In genomic region chr13:110575322-110576069, GRCh38 we compare ENCODE assay signal across 8 cellular contexts. TPM values are rescaled to one million over a fixed set of nuclear protein-coding genes. Genes with fewer than 3 reads are reported as not detected.
DNase-seq lines count a peak whose midpoint lies in the region; ATAC-seq and TF ChIP-seq lines count a peak whose summit lies in the region.

No MANE protein-coding gene starts in this region.

- peaks cover 12% of the 10 kb centered on the region for H3K4me1 Mint-ChIP-seq in activated CD4-positive, alpha-beta T cell treated with anti-CD3 and anti-CD28 coated beads for 36 hours
- H3K4me1 Mint-ChIP-seq in HFFc6 (ENCODE audit: low read depth) (peaks cover 10% of the 10 kb centered on the region), neural progenitor cell (peaks cover 20% of the 10 kb centered on the region)

- H3F3A ChIP-seq in MM.1S (ENCODE audit: insufficient read depth, low read length) (no peaks in the 10 kb centered on the region; the same call in 1 of the 2 replicates), neural progenitor cell (ENCODE audit: low read depth) (no peaks in the 10 kb centered on the region)

- intact Hi-C loops in activated CD4-positive, alpha-beta T cell treated with anti-CD3 and anti-CD28 coated beads for 36 hours (cut with DNase I, micrococcal nuclease): loop anchor here in 1 of 2 experiments (2.0 kb wide), 1 partner anchor 119 kb away; no protein-coding TSS in a partner anchor
- intact Hi-C loops in adrenal gland (cut with DNase I): loop anchor here in 1 of 2 donors (10.0 kb wide), 1 partner anchor 111 kb away; no protein-coding TSS in a partner anchor

- peaks cover 38% of the 10 kb centered on the region for H3K27me3 Mint-ChIP-seq in activated CD4-positive, alpha-beta T cell treated with anti-CD3 and anti-CD28 coated beads for 36 hours
- H3K27me3 Mint-ChIP-seq in HFFc6 (ENCODE audit: insufficient read depth) (peaks cover 38% of the 10 kb centered on the region), neural progenitor cell (ENCODE audit: insufficient read depth, low read depth) (peaks cover 11% of the 10 kb centered on the region)

- CTCF ChIA-PET in activated CD4-positive, alpha-beta T cell treated with anti-CD3 and anti-CD28 coated beads for 36 hours (lab: Charles Lee): interaction anchor here (0.7 kb wide), 2 partner anchors 75 to 1445 kb away, joined by 3 to 4 read pairs; no protein-coding TSS in a partner anchor

- H2AFZ ChIP-seq in MM.1S (ENCODE audit: low read length) (peak overlapping the region; percentile 1), neural progenitor cell (replicated peaks) (no peak overlapping the region)

- H3K36me3 ChIP-seq in MM.1S (replicated peaks; ENCODE audit: insufficient read depth, low read length): no peaks in the 10 kb centered on the region
- H3K36me3 ChIP-seq in adrenal gland (replicated peaks in 1 of 2): no peaks in the 10 kb centered on the region
- no peaks in the 10 kb centered on the region for H3K36me3 ChIP-seq in neural progenitor cell

- no peaks in the 10 kb centered on the region for H3K4me1 ChIP-seq in MM.1S (ENCODE audit: low read length)
- peaks cover 0 to 10% of the 10 kb centered on the region in 2 donors for H3K4me1 ChIP-seq in adrenal gland (replicated peaks in 1 of 2)
- H3K4me1 ChIP-seq in neural progenitor cell: peaks cover 9% of the 10 kb centered on the region

- TF ChIP-seq CTCF in HFFc6 (IDR thresholded peaks at IDR 0.05): no peak
- no peak for TF ChIP-seq CTCF in MM.1S (IDR thresholded peaks at IDR 0.05; ENCODE audit: low read length)
- TF ChIP-seq CTCF in adrenal gland (IDR thresholded peaks at IDR 0.05): no peak
- TF ChIP-seq CTCF in neural progenitor cell (IDR thresholded peaks at IDR 0.05): no peak

- H3K79me2 ChIP-seq in MM.1S (ENCODE audit: low read length) (no peaks in the 10 kb centered on the region), neural progenitor cell (ENCODE audit: low read depth) (no peaks in the 10 kb centered on the region)

- H4K20me1 ChIP-seq in MM.1S (ENCODE audit: insufficient read depth, low read length) (no peaks in the 10 kb centered on the region), neural progenitor cell (ENCODE audit: low read depth) (no peaks in the 10 kb centered on the region)

- POLR2A ChIA-PET in activated CD4-positive, alpha-beta T cell treated with anti-CD3 and anti-CD28 coated beads for 36 hours (lab: Charles Lee): no interaction called here

- no peaks in the 10 kb centered on the region for H3K36me3 Mint-ChIP-seq in activated CD4-positive, alpha-beta T cell treated with anti-CD3 and anti-CD28 coated beads for 36 hours (ENCODE audit: low read depth)
- H3K36me3 Mint-ChIP-seq in HFFc6 (ENCODE audit: low read depth) (no peaks in the 10 kb centered on the region), neural progenitor cell (no peaks in the 10 kb centered on the region)

- ATAC-seq in activated CD4-positive, alpha-beta T cell treated with anti-CD3 and anti-CD28 coated beads for 36 hours: peak; percentile 75

- H3K27me3 ChIP-seq in MM.1S (replicated peaks; ENCODE audit: insufficient read depth, low read length) (no peaks in the 10 kb centered on the region), adrenal gland (no peaks in the 10 kb centered on the region), neural progenitor cell (no peaks in the 10 kb centered on the region)

- H3K9me3 Mint-ChIP-seq in activated CD4-positive, alpha-beta T cell treated with anti-CD3 and anti-CD28 coated beads for 36 hours (ENCODE audit: low read depth): no peaks in the 10 kb centered on the region
- H3K9me3 Mint-ChIP-seq in HFFc6 (no peaks in the 10 kb centered on the region), neural progenitor cell (no peaks in the 10 kb centered on the region)

- no peaks in the 10 kb centered on the region for H3K9me2 ChIP-seq in MM.1S (replicated peaks; ENCODE audit: insufficient read depth, low read length)

- H3K4me2 ChIP-seq in MM.1S (ENCODE audit: low read depth, low read length) (peak overlapping the region; percentile 11; the same call in 1 of the 2 replicates), neural progenitor cell (no peak overlapping the region)

- no peak overlapping the region for H3K27ac Mint-ChIP-seq in activated CD4-positive, alpha-beta T cell treated with anti-CD3 and anti-CD28 coated beads for 36 hours
- H3K27ac Mint-ChIP-seq in HFFc6 (no peak overlapping the region), neural progenitor cell (peak overlapping the region; percentile 89)

- peak; percentile 44 for DNase-seq in activated CD4-positive, alpha-beta T cell treated with anti-CD3 and anti-CD28 coated beads for 36 hours
- DNase-seq in activated CD4-positive, alpha-beta T cell treated with anti-CD3 and anti-CD28 coated beads, Interleukin-2, amount 50 U/mL, for 4 hours: no peak
- DNase-seq in HFFc6: peak; percentile 0
- no peak for DNase-seq in MM.1S
- peak; percentile 69 to 91 (median 82) for DNase-seq in adrenal gland
- DNase-seq in neural progenitor cell (ENCODE audit: low spot score): peak; percentile 18
- DNase-seq in epidermal melanocyte (ENCODE audit: insufficient read length, low spot score): no peak
- no peak for DNase-seq in H4 (ENCODE audit: low spot score)

- 28 to 36% (median 31%) methylated on average over 13 to 15 of the region's 15 CpGs for WGBS in adrenal gland, 4 donors

- H3K4me3 Mint-ChIP-seq in activated CD4-positive, alpha-beta T cell treated with anti-CD3 and anti-CD28 coated beads for 36 hours: no peak overlapping the region
- H3K4me3 Mint-ChIP-seq in HFFc6 (no peak overlapping the region), neural progenitor cell (peak overlapping the region; percentile 33)

- TF ChIP-seq POLR2A in adrenal gland (IDR thresholded peaks at IDR 0.05): no peak

- H3K4me3 ChIP-seq in MM.1S (ENCODE audit: low read length) (no peak overlapping the region), adrenal gland (no peak overlapping the region), neural progenitor cell (no peak overlapping the region)

- H3K9ac ChIP-seq in MM.1S (ENCODE audit: low read length): no peak overlapping the region; the same call in 1 of the 2 replicates
- no peak overlapping the region for H3K9ac ChIP-seq in neural progenitor cell

- no peaks in the 10 kb centered on the region for H3K9me3 ChIP-seq in MM.1S (replicated peaks; ENCODE audit: insufficient read depth, low read length)
- no peaks in the 10 kb centered on the region for H3K9me3 ChIP-seq in adrenal gland (replicated peaks in 1 of 3)
- no peaks in the 10 kb centered on the region for H3K9me3 ChIP-seq in neural progenitor cell (ENCODE audit: low read depth)

- H3K27ac ChIP-seq in MM.1S (ENCODE audit: low read length): peak overlapping the region; percentile 31; the same call in 1 of the 2 replicates
- H3K27ac ChIP-seq in adrenal gland: peak overlapping the region in 2 of 5 donors; percentile 8 to 38
- no peak overlapping the region for H3K27ac ChIP-seq in neural progenitor cell

RNA-seq across cellular contexts. Expression of gene RAB20, which starts 14.0 kb away (rescaled TPM):
- 1 to 10 TPM; 6.0 to 9.0 TPM for total RNA-seq in activated CD4-positive, alpha-beta T cell treated with anti-CD3 and anti-CD28 coated beads for 36 hours
- 1 to 10 TPM in 1 of 6 experiments, under 1 TPM in 5; 0.40 to 1.0 (median 0.74) TPM for total RNA-seq in HFFc6 (2021; fragmentation: NEBNext Ultra II Directional; extraction: Animal tissue kit (Norgen Biotek cat#: 25700))
- total RNA-seq in adrenal gland (100 to 1,000 TPM in 1 of 8 donors, 10 to 100 TPM in 7; 30.8 to 259 (median 46.1) TPM), neural progenitor cell (ENCODE audit: low replicate concordance) (0.58 and 2.4 TPM in 2 replicates)
- 10 to 100 TPM; 15.0 to 20.6 (median 20.5) TPM for polyA plus RNA-seq in adrenal gland
- 12.3 and 14.6 TPM in 2 replicates for total RNA-seq in H4 (2014; rRNA removed; shearing (Covaris generic))

RNA-seq across cellular contexts. Expression of gene NAXD, which starts 39.8 kb away (rescaled TPM):
- total RNA-seq in activated CD4-positive, alpha-beta T cell treated with anti-CD3 and anti-CD28 coated beads for 36 hours: 10 to 100 TPM; 19.6 to 23.3 TPM
- total RNA-seq in HFFc6 (2021; fragmentation: NEBNext Ultra II Directional; extraction: Animal tissue kit (Norgen Biotek cat#: 25700)): 10 to 100 TPM; 20.3 to 27.4 (median 22.8) TPM
- total RNA-seq in adrenal gland (10 to 100 TPM; 55.0 to 89.4 (median 58.5) TPM), neural progenitor cell (ENCODE audit: low replicate concordance) (17.7 and 23.7 TPM in 2 replicates)
- 100 to 1,000 TPM in 2 of 3 donors, 10 to 100 TPM in 1; 48.5 to 107 (median 101) TPM for polyA plus RNA-seq in adrenal gland
- total RNA-seq in H4 (2014; rRNA removed; shearing (Covaris generic)): 10.0 and 10.1 TPM in 2 replicates

Comparison
In these comparisons a context has a peak if more than half of its experiments do, and no peak if none do; other contexts are left out.
1. DNase-seq: peak in activated CD4-positive, alpha-beta T cell treated with anti-CD3 and anti-CD28 coated beads for 36 hours (single experiment), HFFc6 (single experiment), adrenal gland (7 of 7) and neural progenitor cell (single experiment); none in activated CD4-positive, alpha-beta T cell treated with anti-CD3 and anti-CD28 coated beads, Interleukin-2, amount 50 U/mL, for 4 hours (0 of 2), MM.1S (single experiment), epidermal melanocyte (single experiment) and H4 (single experiment).